Comparison of ENCODE assay signal across 8 cellular contexts in the genomic region with DNA sequence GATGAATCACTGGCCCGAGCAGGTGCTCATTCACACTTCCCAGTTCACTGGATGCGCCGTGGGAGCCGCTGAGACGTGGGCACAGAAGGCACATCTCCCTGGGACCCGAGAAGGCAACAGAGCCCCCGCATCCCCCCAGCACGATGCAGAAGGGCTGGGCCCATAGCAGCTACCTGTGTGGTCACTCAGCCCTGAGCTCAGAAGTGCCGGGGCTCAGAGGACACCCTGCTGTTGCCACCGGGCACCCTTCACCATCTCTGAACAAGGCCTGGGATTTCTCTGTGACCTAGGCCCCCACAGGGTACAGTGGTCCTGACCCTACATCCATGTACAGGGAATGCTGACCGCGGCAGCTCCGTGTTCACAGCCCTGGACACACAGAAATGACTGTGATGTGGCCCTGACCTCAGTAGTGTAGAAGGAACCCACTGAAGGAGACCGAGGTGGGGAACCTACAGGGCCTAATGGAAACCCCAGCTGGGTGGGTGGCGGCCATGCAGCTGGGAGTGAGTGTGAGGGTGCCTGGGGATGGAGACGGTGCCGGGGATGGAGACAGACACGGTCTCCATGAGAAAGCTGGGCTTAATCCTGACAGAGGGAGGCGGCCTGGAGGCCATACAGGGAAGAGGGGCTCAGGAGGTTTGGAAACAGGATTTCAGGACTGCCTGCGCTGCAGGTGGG.
DNase-seq lines count a peak whose midpoint lies in the region; TF ChIP-seq lines count a peak whose summit lies in the region.
"Had no signal": no experiment of that assay in that cellular context is flagged by ENCODE, and none has a peak within 500 bp of the region (broad histone marks: within the 10 kb centered on the region; RNA-seq: fewer than 3 reads in every experiment).

No MANE protein-coding gene starts in this region.

- peaks cover 9 to 31% of the 10 kb centered on the region in 2 donors for H3K4me1 ChIP-seq in esophagus (ENCODE audit: control insufficient read depth in 2 of 2, insufficient read depth in 2 of 2, low read length in 1 of 2)
- H3K4me1 ChIP-seq in testis: peaks cover 63% of the 10 kb centered on the region

- peak overlapping the region; percentile 38 for H3K4me3 Mint-ChIP-seq in nephron progenitor cell
- no peak overlapping the region for H3K4me3 Mint-ChIP-seq in activated naive CD4-positive, alpha-beta T cell treated with anti-CD3 and anti-CD28 coated beads for 36 hours
- H3K4me3 Mint-ChIP-seq: neural progenitor cell had no signal

- no peaks in the 10 kb centered on the region for H3K9me3 Mint-ChIP-seq in nephron progenitor cell
- no peaks in the 10 kb centered on the region for H3K9me3 Mint-ChIP-seq in activated naive CD4-positive, alpha-beta T cell treated with anti-CD3 and anti-CD28 coated beads for 36 hours

- H3K27ac Mint-ChIP-seq in nephron progenitor cell: peak overlapping the region; percentile 69
- no peak overlapping the region for H3K27ac Mint-ChIP-seq in activated naive CD4-positive, alpha-beta T cell treated with anti-CD3 and anti-CD28 coated beads for 36 hours
- H3K27ac Mint-ChIP-seq: neural progenitor cell had no signal

- DNase-seq in RWPE1 (ENCODE audit: low spot score): no peak
- no peak for DNase-seq in nephron progenitor cell
- DNase-seq in testis: no peak
- DNase-seq in activated naive CD4-positive, alpha-beta T cell treated with anti-CD3 and anti-CD28 coated beads for 36 hours: no peak
- DNase-seq in effector CD8-positive, alpha-beta T cell (lab: John Stamatoyannopoulos, UW): no peak
- DNase-seq in NK-92 (lab: John Stamatoyannopoulos, UW; ENCODE audit: unreplicated experiment): no peak

- POLR2A ChIA-PET in RWPE1 (lab: Yijun Ruan, JAX; ENCODE audit: low non-redundant PET): interaction anchor here (0.7 kb wide), 1 partner anchor 184 kb away, joined by 3 read pairs; no protein-coding TSS in a partner anchor

- H3K27ac ChIP-seq in RWPE1: peak overlapping the region; percentile 85
- H3K27ac ChIP-seq in esophagus (ENCODE audit: low read depth in 2 of 2, low read length in 1 of 2): peak overlapping the region; percentile 8 to 68
- H3K27ac ChIP-seq in testis: peak overlapping the region; percentile 80 to 90
- H3K27ac ChIP-seq: neural progenitor cell had no signal

- H3K36me3 Mint-ChIP-seq in nephron progenitor cell (ENCODE audit: low read depth): no peaks in the 10 kb centered on the region
- no peaks in the 10 kb centered on the region for H3K36me3 Mint-ChIP-seq in activated naive CD4-positive, alpha-beta T cell treated with anti-CD3 and anti-CD28 coated beads for 36 hours (ENCODE audit: low read depth)
- H3K36me3 Mint-ChIP-seq: neural progenitor cell had no signal

- no peaks in the 10 kb centered on the region for H3K27me3 ChIP-seq in esophagus (ENCODE audit: control insufficient read depth in 1 of 2, insufficient read depth in 2 of 2, low read length in 2 of 2)
- no peaks in the 10 kb centered on the region for H3K27me3 ChIP-seq in testis
- H3K27me3 ChIP-seq: neural progenitor cell had no signal

- H3K27me3 Mint-ChIP-seq in nephron progenitor cell (ENCODE audit: low read depth, poor library complexity): peaks cover 4% of the 10 kb centered on the region
- H3K27me3 Mint-ChIP-seq in activated naive CD4-positive, alpha-beta T cell treated with anti-CD3 and anti-CD28 coated beads for 36 hours (ENCODE audit: low read depth): peaks cover under 1% of the 10 kb centered on the region

- CTCF ChIA-PET in RWPE1 (lab: Yijun Ruan, JAX): no interaction called here
- CTCF ChIA-PET in activated naive CD4-positive, alpha-beta T cell treated with anti-CD3 and anti-CD28 coated beads for 36 hours (lab: Charles Lee): no interaction called here

- no peaks in the 10 kb centered on the region for H3K9me3 ChIP-seq in esophagus (ENCODE audit: control insufficient read depth in 2 of 2, insufficient read depth in 1 of 2, low read depth in 1 of 2, low read length in 1 of 2)
- H3K9me3 ChIP-seq in testis: no peaks in the 10 kb centered on the region

- H3K4me1 Mint-ChIP-seq in nephron progenitor cell: peaks cover 70% of the 10 kb centered on the region
- H3K4me1 Mint-ChIP-seq in activated naive CD4-positive, alpha-beta T cell treated with anti-CD3 and anti-CD28 coated beads for 36 hours (ENCODE audit: low read depth): no peaks in the 10 kb centered on the region

- no peak for TF ChIP-seq POLR2A in testis (IDR thresholded peaks at IDR 0.05)

- 82 to 84% methylated on average over 19 to 20 of the region's 20 CpGs for whole genome bisulfite sequencing in esophagus, 2 donors
- 73 to 83% methylated on average over 12 to 20 of the region's 20 CpGs for WGBS in testis, 2 donors

- no peak for TF ChIP-seq CTCF in RWPE1 (conservative IDR thresholded peaks at IDR 0.05; ENCODE audit: low read depth)
- no peak for TF ChIP-seq CTCF in nephron progenitor cell (IDR thresholded peaks at IDR 0.05)
- TF ChIP-seq CTCF in testis (IDR thresholded peaks at IDR 0.05): no peak

- intact Hi-C loops in testis (cut with DNase I; ENCODE audit: low total_unique reads): no loop called here
- intact Hi-C loops in activated naive CD4-positive, alpha-beta T cell treated with anti-CD3 and anti-CD28 coated beads for 36 hours (cut with micrococcal nuclease): no loop called here

- H3K36me3 ChIP-seq in esophagus (ENCODE audit: control insufficient read depth in 2 of 2, insufficient read depth in 2 of 2, low read length in 1 of 2) (no peaks in the 10 kb centered on the region), testis (ENCODE audit: low read depth, missing control alignments) (no peaks in the 10 kb centered on the region)
- H3K36me3 ChIP-seq: neural progenitor cell had no signal

- H3K4me3 ChIP-seq in esophagus (ENCODE audit: low read depth in 1 of 2, low read length in 2 of 2): no peak overlapping the region
- no peak overlapping the region for H3K4me3 ChIP-seq in testis
- H3K4me3 ChIP-seq: neural progenitor cell had no signal
